1 cellular context compared by ENCODE assay signal in genomic region chr4:8307714-8308113, GRCh38.
TF ChIP-seq lines count a peak whose summit lies in the region.

No MANE protein-coding gene starts in this region.

TF ChIP-seq in GM23338, 12 proteins besides CTCF, POLR2A, EP300 and RAD21 (continued from another document):
- TF ChIP-seq POLR2AphosphoS5 (IDR thresholded peaks at IDR 0.05; ENCODE audit: low read depth) (no peak), STAT1 (IDR thresholded peaks at IDR 0.05; ENCODE audit: unreplicated experiment) (no peak), ZNF114 (CRISPR knock-in tag; IDR thresholded peaks at IDR 0.05) (no peak), NANOG (IDR thresholded peaks at IDR 0.05; ENCODE audit: borderline replicate concordance) (no peak), ZNF462 (CRISPR knock-in tag; IDR thresholded peaks at IDR 0.05) (no peak), ETS1 (IDR thresholded peaks at IDR 0.05) (no peak), CREB1 (CRISPR knock-in tag; IDR thresholded peaks at IDR 0.05; ENCODE audit: low read depth) (no peak)
